In the genomic region with DNA sequence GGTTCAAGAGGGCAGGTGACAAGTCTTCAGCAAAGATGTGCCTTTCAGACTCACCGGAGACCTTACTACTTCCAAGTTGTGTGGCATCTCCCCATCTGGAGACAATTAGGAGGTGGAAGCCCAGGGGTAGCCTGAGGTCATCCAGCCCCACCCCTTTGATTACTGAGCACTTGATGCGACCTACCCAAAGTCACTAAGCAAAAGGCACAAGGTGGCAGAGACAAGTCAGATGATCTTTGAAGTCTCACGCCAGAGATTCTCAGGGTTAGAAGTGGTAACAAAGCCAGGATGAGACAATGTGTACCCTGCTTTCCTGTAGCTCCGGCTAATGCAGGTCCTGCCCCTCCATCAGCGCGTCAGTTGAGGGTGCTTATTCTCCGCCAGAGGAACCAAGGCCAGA, we compare ENCODE assay signal across 8 cellular contexts. TPM values are rescaled to one million over a fixed set of nuclear protein-coding genes. Genes with fewer than 3 reads are reported as not detected.
DNase-seq lines count a peak whose midpoint lies in the region; ATAC-seq and TF ChIP-seq lines count a peak whose summit lies in the region.

No MANE protein-coding gene starts in this region.

- no peaks in the 10 kb centered on the region for H3K9me3 Mint-ChIP-seq in stimulated activated memory B cell treated with anti-CD40 and anti-IgM and Interleukin-4, amounts not matched to agents 10 μg/mL and 1 μg/mL and 100 μg/mL, for 72 hours

- no peak for TF ChIP-seq EP300 in gastroesophageal sphincter (IDR thresholded peaks at IDR 0.05)

- WGBS in gastroesophageal sphincter (ENCODE audit: low coverage in 1 of 2), 2 donors, result 80% methylated on average over 1 of the region's 7 CpGs; no CpG with 5 or more reads in 1 of the 2 donors

- no peak overlapping the region for H3K4me3 ChIP-seq in RWPE2 (ENCODE audit: severe bottlenecking)
- peak overlapping the region in 1 of 2 donors; percentile 96 for H3K4me3 ChIP-seq in gastroesophageal sphincter

- H3K27ac ChIP-seq in RWPE2 (ENCODE audit: poor library complexity, severe bottlenecking) (peak overlapping the region; percentile 70), gastroesophageal sphincter (peak overlapping the region; percentile 78 to 99 (median 96))

- H3K4me1 ChIP-seq in RWPE2 (ENCODE audit: insufficient read depth, poor library complexity, severe bottlenecking), result peaks cover 3% of the 10 kb centered on the region
- peaks cover 3 to 49% (median 3%) of the 10 kb centered on the region in 3 donors for H3K4me1 ChIP-seq in gastroesophageal sphincter

- H3K4me1 Mint-ChIP-seq in stimulated activated memory B cell treated with anti-CD40 and anti-IgM and Interleukin-4, amounts not matched to agents 10 μg/mL and 1 μg/mL and 100 μg/mL, for 72 hours, result peaks cover 52% of the 10 kb centered on the region

- H3K27me3 ChIP-seq in RWPE2 (ENCODE audit: insufficient read depth, poor library complexity, severe bottlenecking) (no peaks in the 10 kb centered on the region), gastroesophageal sphincter (no peaks in the 10 kb centered on the region)

- H3K36me3 ChIP-seq in RWPE2 (ENCODE audit: low read depth) (no peaks in the 10 kb centered on the region), gastroesophageal sphincter (no peaks in the 10 kb centered on the region)

- ATAC-seq in RWPE2 (ENCODE audit: low read depth) (no peak), gastroesophageal sphincter (no peak), HG02938 (IDR thresholded peaks at IDR 0.05; ENCODE audit: unreplicated experiment) (no peak)
- ATAC-seq in stimulated activated memory B cell treated with anti-CD40 and anti-IgM and Interleukin-4, amounts not matched to agents 10 μg/mL and 1 μg/mL and 100 μg/mL, for 72 hours, result no peak

- no peaks in the 10 kb centered on the region for H3K9me3 ChIP-seq in RWPE2 (ENCODE audit: severe bottlenecking)
- no peaks in the 10 kb centered on the region for H3K9me3 ChIP-seq in gastroesophageal sphincter

- peak overlapping the region; percentile 97 for H3K27ac Mint-ChIP-seq in stimulated activated memory B cell treated with anti-CD40 and anti-IgM and Interleukin-4, amounts not matched to agents 10 μg/mL and 1 μg/mL and 100 μg/mL, for 72 hours

- TF ChIP-seq POLR2A in gastroesophageal sphincter (IDR thresholded peaks at IDR 0.05), result no peak

- H3K27me3 Mint-ChIP-seq in stimulated activated memory B cell treated with anti-CD40 and anti-IgM and Interleukin-4, amounts not matched to agents 10 μg/mL and 1 μg/mL and 100 μg/mL, for 72 hours, result no peaks in the 10 kb centered on the region

- no peak for TF ChIP-seq CTCF in RWPE2 (IDR thresholded peaks at IDR 0.05; ENCODE audit: poor library complexity, severe bottlenecking)
- no peak for TF ChIP-seq CTCF in gastroesophageal sphincter (IDR thresholded peaks at IDR 0.05)

- H3K4me3 Mint-ChIP-seq in stimulated activated memory B cell treated with anti-CD40 and anti-IgM and Interleukin-4, amounts not matched to agents 10 μg/mL and 1 μg/mL and 100 μg/mL, for 72 hours, result peak overlapping the region; percentile 38

- H3K36me3 Mint-ChIP-seq in stimulated activated memory B cell treated with anti-CD40 and anti-IgM and Interleukin-4, amounts not matched to agents 10 μg/mL and 1 μg/mL and 100 μg/mL, for 72 hours, result peaks cover 22% of the 10 kb centered on the region

- DNase-seq in NCI-H748 (lab: John Stamatoyannopoulos, UW; ENCODE audit: unreplicated experiment) (peak; percentile 25), NCI-H748 treated with DMSO at 0.1 percent for 48 hours (lab: John Stamatoyannopoulos, UW) (no peak), RWPE2 (ENCODE audit: low spot score) (no peak), UCSD-AML1 (lab: John Stamatoyannopoulos, UW; ENCODE audit: unreplicated experiment) (no peak), amniotic stem cell (lab: John Stamatoyannopoulos, UW) (no peak)

RNA-seq across cellular contexts. Expression of a gene that starts 1.4 kb away (rescaled TPM):
- total RNA-seq in gastroesophageal sphincter, result 100 to 1,000 TPM; 116 to 172 (median 136) TPM
